In the genomic region with DNA sequence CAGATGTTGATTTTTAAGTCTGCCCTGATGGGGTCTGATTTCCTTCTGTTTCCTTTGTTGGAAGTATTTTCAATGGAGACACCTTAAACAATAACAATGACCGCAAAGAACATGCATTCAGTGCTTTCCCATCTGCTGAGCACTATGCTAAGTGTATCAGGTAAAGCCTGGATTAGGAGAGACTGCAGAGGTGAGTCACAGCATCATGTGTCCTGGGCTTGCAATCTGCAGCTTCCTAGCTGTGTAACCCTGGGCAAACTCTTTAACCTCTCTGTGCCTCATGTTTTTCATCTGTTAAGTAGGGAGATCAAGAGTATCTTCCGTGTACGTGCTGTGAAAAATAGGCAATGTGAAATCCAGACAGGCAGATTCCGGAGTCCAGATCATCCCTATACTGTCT, we compare ENCODE assay signal across 32 cellular contexts. TPM values are rescaled to one million over a fixed set of nuclear protein-coding genes. Genes with fewer than 3 reads are reported as not detected.
"Had no signal": no experiment of that assay in that cellular context is flagged by ENCODE, and none has a peak within 500 bp of the region (broad histone marks: within the 10 kb centered on the region; RNA-seq: fewer than 3 reads in every experiment).

No MANE protein-coding gene starts in this region.

- H3K36me3 Mint-ChIP-seq: activated naive CD8-positive, alpha-beta T cell treated with anti-CD3 and anti-CD28 coated beads for 36 hours; mesothelial cell of epicardium; naive B cell; stimulated activated effector memory CD8-positive, alpha-beta T cell treated with anti-CD3 and anti-CD28 coated beads, Interleukin-12 subunit alpha, Interleukin-12 subunit beta, amount 100 ng/mL, for 72 hours; T-cell; type B pancreatic cell had no signal

- H3K27me3 ChIP-seq: cardiac muscle cell, pancreas, sigmoid colon, uterus had no signal

- H3K9me3 ChIP-seq: heart right ventricle, pancreas, prostate gland, sigmoid colon, uterus had no signal

- H3K36me3 ChIP-seq: cardiac muscle cell, heart right ventricle, pancreas, prostate gland, sigmoid colon, uterus had no signal

- H3K9me3 Mint-ChIP-seq: activated naive CD4-positive, alpha-beta T cell treated with anti-CD3 and anti-CD28 coated beads for 36 hours; activated naive CD8-positive, alpha-beta T cell treated with anti-CD3 and anti-CD28 coated beads for 36 hours; activated T-helper 1 cell treated with anti-CD3 and anti-CD28 coated beads, Interleukin-12 subunit alpha, Interleukin-12 subunit beta, Interleukin-2, Interleukin-4 antibody, amounts not matched to agents 30 ng/mL and 10 ng/mL and 1 ng/mL, durations not matched to agents 14 hours and 24 hours and 36 hours; mesothelial cell of epicardium; naive B cell; stimulated activated effector memory CD8-positive, alpha-beta T cell treated with anti-CD3 and anti-CD28 coated beads, Interleukin-12 subunit alpha, Interleukin-12 subunit beta, amount 100 ng/mL, for 72 hours; stimulated activated naive CD8-positive, alpha-beta T cell treated with anti-CD3 and anti-CD28 coated beads, Interleukin-15, Interleukin-2, amounts not matched to agents 100 ng/mL and 50 ng/mL, for 24 hours; T-cell; T-helper 2 cell treated with Interferon-gamma antibody and Interleukin-4, amounts not matched to agents 5 μg/mL and 100 μg/mL, for 36 hours; type B pancreatic cell had no signal

- H3K4me3 Mint-ChIP-seq: activated naive CD4-positive, alpha-beta T cell treated with anti-CD3 and anti-CD28 coated beads for 36 hours; activated naive CD8-positive, alpha-beta T cell treated with anti-CD3 and anti-CD28 coated beads for 36 hours; activated T-helper 1 cell treated with anti-CD3 and anti-CD28 coated beads, Interleukin-12 subunit alpha, Interleukin-12 subunit beta, Interleukin-2, Interleukin-4 antibody, amounts not matched to agents 30 ng/mL and 10 ng/mL and 1 ng/mL, durations not matched to agents 14 hours and 24 hours and 36 hours; mesothelial cell of epicardium; naive B cell; stimulated activated effector memory CD8-positive, alpha-beta T cell treated with anti-CD3 and anti-CD28 coated beads, Interleukin-12 subunit alpha, Interleukin-12 subunit beta, amount 100 ng/mL, for 72 hours; stimulated activated naive CD8-positive, alpha-beta T cell treated with anti-CD3 and anti-CD28 coated beads, Interleukin-15, Interleukin-2, amounts not matched to agents 100 ng/mL and 50 ng/mL, for 24 hours; T-cell; T-helper 2 cell treated with Interferon-gamma antibody and Interleukin-4, amounts not matched to agents 5 μg/mL and 100 μg/mL, for 36 hours; type B pancreatic cell had no signal

- H3K4me3 ChIP-seq: cardiac muscle cell, coronary artery, dorsolateral prefrontal cortex, heart right ventricle, pancreas, prostate gland, sigmoid colon, uterus had no signal

- H3K27ac Mint-ChIP-seq: activated naive CD4-positive, alpha-beta T cell treated with anti-CD3 and anti-CD28 coated beads for 36 hours; activated naive CD8-positive, alpha-beta T cell treated with anti-CD3 and anti-CD28 coated beads for 36 hours; mesothelial cell of epicardium; stimulated activated effector memory CD8-positive, alpha-beta T cell treated with anti-CD3 and anti-CD28 coated beads, Interleukin-12 subunit alpha, Interleukin-12 subunit beta, amount 100 ng/mL, for 72 hours; stimulated activated naive CD8-positive, alpha-beta T cell treated with anti-CD3 and anti-CD28 coated beads, Interleukin-15, Interleukin-2, amounts not matched to agents 100 ng/mL and 50 ng/mL, for 24 hours; T-cell; T-helper 2 cell treated with Interferon-gamma antibody and Interleukin-4, amounts not matched to agents 5 μg/mL and 100 μg/mL, for 36 hours; type B pancreatic cell had no signal

- H3K4me1 ChIP-seq: heart right ventricle, pancreas, prostate gland, sigmoid colon, uterus had no signal

- DNase-seq: activated CD4-positive, alpha-beta T cell treated with anti-CD3 and anti-CD28 coated beads for 48 hours; activated CD4-positive, alpha-beta T cell treated with anti-CD3 and anti-CD28 coated beads, Interleukin-2, amount 50 U/mL, for 48 hours; activated CD8-positive, alpha-beta memory T cell treated with anti-CD3 and anti-CD28 coated beads for 24 hours; activated effector memory CD4-positive, alpha-beta T cell treated with anti-CD3 and anti-CD28 coated beads, Interleukin-2, amount 50 U/mL, for 16 hours; activated naive CD4-positive, alpha-beta T cell treated with anti-CD3 and anti-CD28 coated beads for 36 hours; activated naive CD8-positive, alpha-beta T cell treated with anti-CD3 and anti-CD28 coated beads for 36 hours; dorsolateral prefrontal cortex; effector memory CD4-positive, alpha-beta T cell; foreskin fibroblast; heart right ventricle; left cardiac atrium; left ventricle myocardium superior; naive B cell; pancreas; sigmoid colon; small intestine; stimulated activated CD4-positive, alpha-beta T cell treated with anti-CD3 and anti-CD28 coated beads, Interleukin-4, amount 100 ng/mL, for 24 hours; T-cell; uterus had no signal

- ATAC-seq: activated CD4-positive, CD25-positive, alpha-beta regulatory T cell treated with anti-CD3 and anti-CD28 coated beads, Interleukin-2, amount 50 U/mL, for 24 hours; heart right ventricle; left cardiac atrium; left ventricle myocardium superior; pancreas; stimulated activated effector memory CD8-positive, alpha-beta T cell treated with anti-CD3 and anti-CD28 coated beads, Interleukin-12 subunit alpha, Interleukin-12 subunit beta, amount 100 ng/mL, for 72 hours; T-cell had no signal

- H3K27ac ChIP-seq: cardiac muscle cell, coronary artery, dorsolateral prefrontal cortex, heart right ventricle, pancreas, prostate gland, sigmoid colon, uterus had no signal

- H3K4me1 Mint-ChIP-seq: activated naive CD8-positive, alpha-beta T cell treated with anti-CD3 and anti-CD28 coated beads for 36 hours; naive B cell; stimulated activated effector memory CD8-positive, alpha-beta T cell treated with anti-CD3 and anti-CD28 coated beads, Interleukin-12 subunit alpha, Interleukin-12 subunit beta, amount 100 ng/mL, for 72 hours; T-cell had no signal

- H3K27me3 Mint-ChIP-seq: activated naive CD8-positive, alpha-beta T cell treated with anti-CD3 and anti-CD28 coated beads for 36 hours; stimulated activated naive CD8-positive, alpha-beta T cell treated with anti-CD3 and anti-CD28 coated beads, Interleukin-15, Interleukin-2, amounts not matched to agents 100 ng/mL and 50 ng/mL, for 24 hours had no signal

RNA-seq across cellular contexts. Expression of a gene that starts 13.3 kb away (rescaled TPM):
- total RNA-seq: activated naive CD4-positive, alpha-beta T cell treated with anti-CD3 and anti-CD28 coated beads for 36 hours; activated naive CD8-positive, alpha-beta T cell treated with anti-CD3 and anti-CD28 coated beads for 36 hours; activated T-helper 1 cell treated with anti-CD3 and anti-CD28 coated beads, Interleukin-12 subunit alpha, Interleukin-12 subunit beta, Interleukin-2, Interleukin-4 antibody, amounts not matched to agents 30 ng/mL and 10 ng/mL and 1 ng/mL, durations not matched to agents 14 hours and 24 hours and 36 hours; glomerular endothelial cell; left ventricle myocardium superior; subcutaneous adipose tissue; T-cell had no signal
- polyA plus RNA-seq: cardiac muscle cell, neural cell had no signal

RNA-seq across cellular contexts. Expression of a gene that starts 33.5 kb away (rescaled TPM):
- total RNA-seq: activated naive CD4-positive, alpha-beta T cell treated with anti-CD3 and anti-CD28 coated beads for 36 hours; activated naive CD8-positive, alpha-beta T cell treated with anti-CD3 and anti-CD28 coated beads for 36 hours; activated T-helper 1 cell treated with anti-CD3 and anti-CD28 coated beads, Interleukin-12 subunit alpha, Interleukin-12 subunit beta, Interleukin-2, Interleukin-4 antibody, amounts not matched to agents 30 ng/mL and 10 ng/mL and 1 ng/mL, durations not matched to agents 14 hours and 24 hours and 36 hours; glomerular endothelial cell; left ventricle myocardium superior; subcutaneous adipose tissue; T-cell had no signal
